Comparison of ENCODE assay signal across 10 cellular contexts in genomic region chr1:89547563-89548485, GRCh38. TPM values are rescaled to one million over a fixed set of nuclear protein-coding genes. Genes with fewer than 3 reads are reported as not detected.
DNase-seq lines count a peak whose midpoint lies in the region; ATAC-seq, FAIRE-seq and TF ChIP-seq lines count a peak whose summit lies in the region.
"Had no signal": no experiment of that assay in that cellular context is flagged by ENCODE, and none has a peak within 500 bp of the region (broad histone marks: within the 10 kb centered on the region; RNA-seq: fewer than 3 reads in every experiment).

No MANE protein-coding gene starts in this region.

- peak overlapping the region; percentile 21 for H3K4me2 ChIP-seq in astrocyte (ENCODE audit: low read length)

- H3K4me1 ChIP-seq in astrocyte (ENCODE audit: insufficient read depth, low read length): peaks cover 22% of the 10 kb centered on the region

- H3K9me3 Mint-ChIP-seq in astrocyte (ENCODE audit: unreplicated experiment): no peaks in the 10 kb centered on the region

- H3K36me3 Mint-ChIP-seq in astrocyte (ENCODE audit: low read depth, unreplicated experiment): no peaks in the 10 kb centered on the region

- no peak overlapping the region for H3K27ac Mint-ChIP-seq in astrocyte (ENCODE audit: unreplicated experiment)

- no peaks in the 10 kb centered on the region for H3K27me3 Mint-ChIP-seq in astrocyte (ENCODE audit: low read depth, unreplicated experiment)

- H3K36me3 ChIP-seq in GM06990 (ENCODE audit: control insufficient read depth, insufficient read depth, low read length): no peaks in the 10 kb centered on the region
- no peaks in the 10 kb centered on the region for H3K36me3 ChIP-seq in astrocyte (ENCODE audit: insufficient read depth, low read length)

- no peaks in the 10 kb centered on the region for H4K20me1 ChIP-seq in astrocyte (ENCODE audit: insufficient read depth, low read length)

- ATAC-seq in GM18505 (IDR thresholded peaks at IDR 0.05; ENCODE audit: unreplicated experiment): no peak

- H3K9ac ChIP-seq in astrocyte (ENCODE audit: low read length): no peak overlapping the region

- no peaks in the 10 kb centered on the region for H3K79me2 ChIP-seq in astrocyte (ENCODE audit: insufficient read depth, low read length)

- H3K27ac ChIP-seq in astrocyte (ENCODE audit: low read depth, low read length): peak overlapping the region; percentile 40
- no peak overlapping the region for H3K27ac ChIP-seq in substantia nigra (ENCODE audit: low read depth, low read length, poor library complexity, severe bottlenecking)

- H3K9me3 ChIP-seq in astrocyte (ENCODE audit: insufficient read depth, low read depth, low read length): no peaks in the 10 kb centered on the region

- no peak for FAIRE-seq in astrocyte (lab: Jason Lieb, UNC)
- FAIRE-seq: H1, TTC549 had no signal

- H3K27me3 ChIP-seq in GM06990 (replicated peaks; ENCODE audit: control insufficient read depth, insufficient read depth, low read length): no peaks in the 10 kb centered on the region
- no peaks in the 10 kb centered on the region for H3K27me3 ChIP-seq in astrocyte (ENCODE audit: insufficient read depth, low read length)

- no peak overlapping the region for H2AFZ ChIP-seq in astrocyte (ENCODE audit: low read depth, low read length)

- peaks cover 31% of the 10 kb centered on the region for H3K4me1 Mint-ChIP-seq in astrocyte (ENCODE audit: low read depth, unreplicated experiment)

- DNase-seq in GM06990 (ENCODE audit: extremely low read depth, insufficient read length) (peak; percentile 16), NCI-H1105 treated with DMSO at 0.1 percent for 48 hours (lab: John Stamatoyannopoulos, UW) (peak; percentile 34), astrocyte (ENCODE audit: low read depth) (peak; percentile 71), occipital lobe (lab: John Stamatoyannopoulos, UW) (peak; percentile 15), SW 1271 (lab: John Stamatoyannopoulos, UW) (no peak), substantia nigra (lab: John Stamatoyannopoulos, UW) (no peak), GM19240 (ENCODE audit: insufficient read length, low spot score) (no peak)

- TF ChIP-seq POLR2A in GM18505 (IDR thresholded peaks at IDR 0.05; ENCODE audit: borderline replicate concordance, extremely low read depth, insufficient read depth, insufficient read length): no peak

- no peak overlapping the region for H3K4me3 ChIP-seq in GM06990 (replicated peaks; ENCODE audit: low read depth, low read length)
- no peak overlapping the region for H3K4me3 ChIP-seq in astrocyte (ENCODE audit: insufficient read depth, low read depth, low read length)

- TF ChIP-seq CTCF in GM06990 (IDR thresholded peaks at IDR 0.05; ENCODE audit: insufficient read depth, low read length, poor library complexity, severe bottlenecking) (no peak), astrocyte (IDR thresholded peaks at IDR 0.05; ENCODE audit: insufficient read depth, low read depth, low read length) (no peak)

- H3K4me3 Mint-ChIP-seq in astrocyte (ENCODE audit: unreplicated experiment): no peak overlapping the region

RNA-seq across cellular contexts. Expression of gene LRRC8B, which starts 23.2 kb away (rescaled TPM):
- total RNA-seq in astrocyte (6.3 and 6.4 TPM in 2 replicates), occipital lobe (32.8 TPM)

Comparison
In these comparisons a context has a peak if more than half of its experiments do, and no peak if none do; other contexts are left out.
1. DNase-seq: peak in GM06990 (single experiment), NCI-H1105 treated with DMSO at 0.1 percent for 48 hours (single experiment), astrocyte (single experiment) and occipital lobe (single experiment); none in SW 1271 (0 of 2), substantia nigra (0 of 49) and GM19240 (single experiment).